Comparison of ENCODE assay signal across 11 cellular contexts in the genomic region with DNA sequence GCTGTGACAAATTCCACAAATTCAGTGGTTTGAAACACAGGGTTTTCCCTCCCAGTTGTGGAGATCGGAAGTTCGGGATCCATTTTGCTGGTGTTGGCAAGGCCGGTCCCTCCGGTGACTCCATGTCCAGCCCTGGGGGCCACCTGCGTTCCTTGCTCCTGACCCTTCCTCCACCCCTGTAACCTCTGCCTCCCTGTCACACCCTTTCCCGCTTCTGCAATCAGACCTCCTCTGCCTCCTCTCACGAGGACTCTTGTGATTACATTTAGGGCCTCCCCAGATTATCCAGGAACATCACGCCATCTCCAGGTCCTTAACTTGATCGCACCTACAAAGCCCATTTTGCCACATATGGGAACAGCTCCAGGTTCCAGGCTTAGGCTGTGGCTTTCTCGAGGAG. TPM values are rescaled to one million over a fixed set of nuclear protein-coding genes. Genes with fewer than 3 reads are reported as not detected.
A peak's percentile ranks its signal among the peaks of the same experiment; 100 is the strongest.
DNase-seq lines count a peak whose midpoint lies in the region; TF ChIP-seq lines count a peak whose summit lies in the region.
"Had no signal": no experiment of that assay in that cellular context is flagged by ENCODE, and none has a peak within 500 bp of the region (broad histone marks: within the 10 kb centered on the region; RNA-seq: fewer than 3 reads in every experiment).

No MANE protein-coding gene starts in this region.

- H3K4me1 ChIP-seq in left ventricle myocardium inferior (peaks cover 61% of the 10 kb centered on the region), esophagus squamous epithelium (peaks cover 0 to 57% (median 25%) of the 10 kb centered on the region in 3 donors), osteoblast (ENCODE audit: insufficient read depth, low read length) (peaks cover 25% of the 10 kb centered on the region), OCI-LY7 (ENCODE audit: insufficient read depth, low read length, poor library complexity, severe bottlenecking) (no peaks in the 10 kb centered on the region)

- H3K79me2 ChIP-seq in osteoblast (ENCODE audit: insufficient read depth, low read length), result peaks cover 90% of the 10 kb centered on the region
- no peaks in the 10 kb centered on the region for H3K79me2 ChIP-seq in OCI-LY7 (ENCODE audit: insufficient read depth, low read depth, low read length)

- DNase-seq in left ventricle myocardium inferior (no peak), cardiac septum (ENCODE audit: low spot score) (no peak), esophagus squamous epithelium (lab: John Stamatoyannopoulos, UW) (no peak), osteoblast (ENCODE audit: insufficient read length, low spot score, missing footprints) (no peak), OCI-LY7 (ENCODE audit: low spot score) (no peak), UCSD-AML1 (lab: John Stamatoyannopoulos, UW; ENCODE audit: unreplicated experiment) (no peak)
- DNase-seq in activated CD4-positive, alpha-beta memory T cell treated with anti-CD3 and anti-CD28 coated beads for 36 hours, result no peak
- no peak for DNase-seq in NK-92 treated with Interleukin-12 subunit alpha and Interleukin-12 subunit beta, amount 100 ng/mL, for 24 hours (lab: John Stamatoyannopoulos, UW)
- DNase-seq: activated effector memory CD4-positive, alpha-beta T cell treated with Interleukin-2 at 50 U/mL for 16 hours; occipital lobe had no signal

- TF ChIP-seq CTCF in left ventricle myocardium inferior (IDR thresholded peaks at IDR 0.05; ENCODE audit: borderline replicate concordance) (no peak), esophagus squamous epithelium (IDR thresholded peaks at IDR 0.05) (no peak), osteoblast (IDR thresholded peaks at IDR 0.05; ENCODE audit: extremely low read depth, low read depth, low read length) (peak; percentile 6), OCI-LY7 (conservative IDR thresholded peaks at IDR 0.05; ENCODE audit: low read length) (no peak)

- no peak overlapping the region for H3K4me3 Mint-ChIP-seq in activated CD4-positive, alpha-beta memory T cell treated with anti-CD3 and anti-CD28 coated beads for 36 hours

- H3K36me3 ChIP-seq in left ventricle myocardium inferior, result peaks cover 12% of the 10 kb centered on the region
- H3K36me3 ChIP-seq in esophagus squamous epithelium, result no peaks in the 10 kb centered on the region
- peaks cover 20% of the 10 kb centered on the region for H3K36me3 ChIP-seq in osteoblast (ENCODE audit: insufficient read depth, low read length)
- H3K36me3 ChIP-seq in OCI-LY7 (ENCODE audit: insufficient read depth, low read length), result no peaks in the 10 kb centered on the region

- peaks cover 3% of the 10 kb centered on the region for H3K36me3 Mint-ChIP-seq in activated CD4-positive, alpha-beta memory T cell treated with anti-CD3 and anti-CD28 coated beads for 36 hours

- no peaks in the 10 kb centered on the region for H3K9me3 ChIP-seq in left ventricle myocardium inferior (replicated peaks)
- H3K9me3 ChIP-seq in esophagus squamous epithelium, result no peaks in the 10 kb centered on the region
- no peaks in the 10 kb centered on the region for H3K9me3 ChIP-seq in osteoblast (ENCODE audit: low read depth, low read length)
- H3K9me3 ChIP-seq in OCI-LY7 (ENCODE audit: low read length), result no peaks in the 10 kb centered on the region
- H3K9me3 ChIP-seq: ascending aorta had no signal

- BruUV-seq in OCI-LY7 (replicated peaks; lab: Mats Ljungman, UMichigan), result no TSS peak

- H2AFZ ChIP-seq in osteoblast (ENCODE audit: low read length) (no peak overlapping the region), OCI-LY7 (ENCODE audit: low read length) (no peak overlapping the region)

- H3K4me2 ChIP-seq in osteoblast (ENCODE audit: insufficient read depth, low read length) (no peak overlapping the region), OCI-LY7 (ENCODE audit: low read length) (no peak overlapping the region)

- WGBS in esophagus squamous epithelium, 2 donors, result 83 to 88% methylated on average over 10 of the region's 10 CpGs

- no peaks in the 10 kb centered on the region for H3K9me2 ChIP-seq in OCI-LY7 (ENCODE audit: insufficient read depth, low read length)

- intact Hi-C loops in left ventricle myocardium inferior (cut with micrococcal nuclease), result no loop called here
- intact Hi-C loops in cardiac septum (cut with DNase I), result loop anchor here (5.0 kb wide), 1 partner anchor 37 kb away; no protein-coding TSS in a partner anchor
- intact Hi-C loops in esophagus squamous epithelium (cut with DNase I), result no loop called here
- intact Hi-C loops in OCI-LY7 (cut with micrococcal nuclease; ENCODE audit: unreplicated experiment), result no loop called here
- intact Hi-C loops in activated CD4-positive, alpha-beta memory T cell treated with anti-CD3 and anti-CD28 coated beads for 36 hours (cut with micrococcal nuclease), result no loop called here

- TF ChIP-seq POLR2A in esophagus squamous epithelium (IDR thresholded peaks at IDR 0.05), result no peak

- H3K27me3 ChIP-seq in left ventricle myocardium inferior (ENCODE audit: low read depth) (no peaks in the 10 kb centered on the region), esophagus squamous epithelium (no peaks in the 10 kb centered on the region), osteoblast (ENCODE audit: insufficient read depth, low read length) (no peaks in the 10 kb centered on the region)
- H3K27me3 ChIP-seq: ascending aorta had no signal

- no peaks in the 10 kb centered on the region for H3K4me1 Mint-ChIP-seq in activated CD4-positive, alpha-beta memory T cell treated with anti-CD3 and anti-CD28 coated beads for 36 hours (ENCODE audit: low read depth)

- H3K4me3 ChIP-seq in left ventricle myocardium inferior (peak overlapping the region; percentile 19), esophagus squamous epithelium (peak overlapping the region in 1 of 4 donors; percentile 1), osteoblast (ENCODE audit: insufficient read depth, low read length) (no peak overlapping the region), OCI-LY7 (ENCODE audit: low read depth, low read length, poor library complexity, severe bottlenecking) (no peak overlapping the region)
- H3K4me3 ChIP-seq: ascending aorta had no signal

- POLR2A ChIA-PET in OCI-LY7 (lab: Charles Lee), result no interaction called here
- POLR2A ChIA-PET in activated CD4-positive, alpha-beta memory T cell treated with anti-CD3 and anti-CD28 coated beads for 36 hours (lab: Charles Lee), result no interaction called here

- H3K27ac Mint-ChIP-seq in activated CD4-positive, alpha-beta memory T cell treated with anti-CD3 and anti-CD28 coated beads for 36 hours, result no peak overlapping the region

- H3K27me3 Mint-ChIP-seq in activated CD4-positive, alpha-beta memory T cell treated with anti-CD3 and anti-CD28 coated beads for 36 hours, result no peaks in the 10 kb centered on the region

- H4K20me1 ChIP-seq in osteoblast (ENCODE audit: insufficient read depth, low read length), result no peaks in the 10 kb centered on the region
- H4K20me1 ChIP-seq in OCI-LY7 (ENCODE audit: insufficient read depth, low read length), result no peaks in the 10 kb centered on the region

- H3K9me3 Mint-ChIP-seq in activated CD4-positive, alpha-beta memory T cell treated with anti-CD3 and anti-CD28 coated beads for 36 hours, result no peaks in the 10 kb centered on the region

- CTCF ChIA-PET in OCI-LY7 (lab: Charles Lee; ENCODE audit: unreplicated experiment), result no interaction called here
- CTCF ChIA-PET in activated CD4-positive, alpha-beta memory T cell treated with anti-CD3 and anti-CD28 coated beads for 36 hours (lab: Charles Lee), result no interaction called here

- H3K27ac ChIP-seq in left ventricle myocardium inferior (replicated peaks) (peak overlapping the region; percentile 81), esophagus squamous epithelium (peak overlapping the region; percentile 58 to 86 (median 72)), osteoblast (ENCODE audit: low read depth, low read length) (no peak overlapping the region), OCI-LY7 (ENCODE audit: low read depth, low read length, poor library complexity, severe bottlenecking) (no peak overlapping the region)

RNA-seq across cellular contexts. Expression of a gene that starts 12.5 kb away (rescaled TPM):
- total RNA-seq in left ventricle myocardium inferior (77.2 TPM), cardiac septum (103 TPM), esophagus squamous epithelium (10 to 100 TPM; 11.8 to 66.0 (median 19.2) TPM), osteoblast (112 and 113 TPM in 2 replicates), OCI-LY7 (2022) (1.5 and 1.9 TPM in 2 replicates)
- 0.69 and 1.6 TPM in 2 replicates for total RNA-seq in OCI-LY7 (2014; rRNA removed; shearing (Covaris generic))
- 1 to 10 TPM; 7.7 to 7.9 TPM for total RNA-seq in activated CD4-positive, alpha-beta memory T cell treated with anti-CD3 and anti-CD28 coated beads for 36 hours

RNA-seq across cellular contexts. Expression of a gene that starts 28.1 kb away (rescaled TPM):
- total RNA-seq in left ventricle myocardium inferior, result 0.77 TPM
- total RNA-seq in cardiac septum, result 1.4 TPM
- total RNA-seq in esophagus squamous epithelium, result 1 to 10 TPM in 3 of 4 donors, under 1 TPM in 1; 0.99 to 2.7 (median 1.3) TPM
- total RNA-seq in osteoblast, result 3.3 and 4.1 TPM in 2 replicates
- total RNA-seq in OCI-LY7 (2014; rRNA removed; shearing (Covaris generic)), result 0.41 TPM in 1 of 2 replicates, not detected in the other
- total RNA-seq in OCI-LY7 (2022), result 0.30 and 0.33 TPM in 2 replicates
- under 1 TPM; 0.29 to 0.31 TPM for total RNA-seq in activated CD4-positive, alpha-beta memory T cell treated with anti-CD3 and anti-CD28 coated beads for 36 hours
- total RNA-seq: ascending aorta had no signal

Comparison
In these comparisons a context has a peak if more than half of its experiments do, and no peak if none do; other contexts are left out.
1. H3K27ac ChIP-seq: peak in left ventricle myocardium inferior (single experiment) and esophagus squamous epithelium (4 of 4); none in osteoblast (single experiment) and OCI-LY7 (single experiment).